12 cellular contexts compared by ENCODE assay signal in genomic region chr1:1337793-1338147, GRCh38. TPM values are rescaled to one million over a fixed set of nuclear protein-coding genes. Genes with fewer than 3 reads are reported as not detected.
A peak's percentile ranks its signal among the peaks of the same experiment; 100 is the strongest.
DNase-seq lines count a peak whose midpoint lies in the region; ATAC-seq and TF ChIP-seq lines count a peak whose summit lies in the region.
"Had no signal": no experiment of that assay in that cellular context is flagged by ENCODE, and none has a peak within 500 bp of the region (broad histone marks: within the 10 kb centered on the region; RNA-seq: fewer than 3 reads in every experiment).

No MANE protein-coding gene starts in this region.

- no peaks in the 10 kb centered on the region for H3K27me3 Mint-ChIP-seq in activated CD4-positive, alpha-beta memory T cell treated with anti-CD3 and anti-CD28 coated beads for 36 hours
- no peaks in the 10 kb centered on the region for H3K27me3 Mint-ChIP-seq in activated CD4-positive, alpha-beta memory T cell treated with anti-CD3 and anti-CD28 coated beads, Interleukin-2, amount 10 ng/mL, durations not matched to agents 7 days and 5 days
- H3K27me3 Mint-ChIP-seq in WTC11 (ENCODE audit: low read depth), result no peaks in the 10 kb centered on the region
- H3K27me3 Mint-ChIP-seq: naive B cell had no signal

- peaks cover 15% of the 10 kb centered on the region for H3K36me3 Mint-ChIP-seq in activated CD4-positive, alpha-beta memory T cell treated with anti-CD3 and anti-CD28 coated beads for 36 hours
- H3K36me3 Mint-ChIP-seq in activated CD4-positive, alpha-beta memory T cell treated with anti-CD3 and anti-CD28 coated beads, Interleukin-2, amount 10 ng/mL, durations not matched to agents 7 days and 5 days (ENCODE audit: low read depth), result peaks cover 18% of the 10 kb centered on the region
- peaks cover 17% of the 10 kb centered on the region for H3K36me3 Mint-ChIP-seq in WTC11
- H3K36me3 Mint-ChIP-seq: naive B cell had no signal

- ATAC-seq in WTC11 (peak; percentile 85), esophagus mucosa (peak; percentile 49)

- 43 to 71% (median 63%) methylated on average over 13 to 18 of the region's 18 CpGs for WGBS in stomach, 5 donors

- CTCF ChIA-PET in activated CD4-positive, alpha-beta memory T cell treated with anti-CD3 and anti-CD28 coated beads for 36 hours (lab: Charles Lee), result no interaction called here
- CTCF ChIA-PET in activated CD4-positive, alpha-beta memory T cell treated with anti-CD3 and anti-CD28 coated beads, Interleukin-2, amount 10 ng/mL, durations not matched to agents 7 days and 5 days (lab: Charles Lee), result no interaction called here
- CTCF ChIA-PET in WTC11 (lab: Charles Lee), result interaction anchor here (0.9 to 1.7 kb wide), 4 partner anchors 10 to 61 kb away, joined by 4 to 18 read pairs (median 4); partner anchors contain the start of gene CCNL2

- intact Hi-C loops in activated CD4-positive, alpha-beta memory T cell treated with anti-CD3 and anti-CD28 coated beads for 36 hours (cut with micrococcal nuclease), result no loop called here
- intact Hi-C loops in stomach (cut with DNase I; ENCODE audit: low total_unique reads), result no loop called here

- no peaks in the 10 kb centered on the region for H3K4me1 Mint-ChIP-seq in activated CD4-positive, alpha-beta memory T cell treated with anti-CD3 and anti-CD28 coated beads for 36 hours (ENCODE audit: low read depth)
- no peaks in the 10 kb centered on the region for H3K4me1 Mint-ChIP-seq in activated CD4-positive, alpha-beta memory T cell treated with anti-CD3 and anti-CD28 coated beads, Interleukin-2, amount 10 ng/mL, durations not matched to agents 7 days and 5 days
- no peaks in the 10 kb centered on the region for H3K4me1 Mint-ChIP-seq in WTC11

- no peak for TF ChIP-seq EP300 in stomach (IDR thresholded peaks at IDR 0.05)

- H3K4me3 ChIP-seq in stomach, result no peak overlapping the region
- H3K4me3 ChIP-seq: tibial artery had no signal

- peaks cover 6 to 26% (median 19%) of the 10 kb centered on the region in 4 donors for H3K4me1 ChIP-seq in stomach

- H3K27me3 ChIP-seq in stomach, result no peaks in the 10 kb centered on the region
- H3K27me3 ChIP-seq: tibial artery had no signal

- peak; percentile 48 for DNase-seq in activated CD4-positive, alpha-beta memory T cell treated with anti-CD3 and anti-CD28 coated beads for 36 hours
- no peak for DNase-seq in activated CD4-positive, alpha-beta memory T cell treated with anti-CD3 and anti-CD28 coated beads, Interleukin-2, amount 10 ng/mL, durations not matched to agents 7 days and 5 days
- DNase-seq in WTC11 (ENCODE audit: low spot score) (peak; percentile 80), stomach (peak; percentile 72), DMS 273 treated with DMSO at 0.1 percent for 48 hours (lab: John Stamatoyannopoulos, UW) (no peak), GF-D8 (lab: John Stamatoyannopoulos, UW) (no peak)
- DNase-seq in central memory CD4-positive, alpha-beta T cell, result no peak
- DNase-seq: naive B cell, NCI-H774, T1000, tibial artery had no signal

- TF ChIP-seq POLR2A in stomach (IDR thresholded peaks at IDR 0.05), result no peak

- peaks cover 32 to 77% (median 74%) of the 10 kb centered on the region in 4 donors for H3K36me3 ChIP-seq in stomach

- H3K4me3 Mint-ChIP-seq in activated CD4-positive, alpha-beta memory T cell treated with anti-CD3 and anti-CD28 coated beads for 36 hours, result no peak overlapping the region
- no peak overlapping the region for H3K4me3 Mint-ChIP-seq in activated CD4-positive, alpha-beta memory T cell treated with anti-CD3 and anti-CD28 coated beads, Interleukin-2, amount 10 ng/mL, durations not matched to agents 7 days and 5 days
- no peak overlapping the region for H3K4me3 Mint-ChIP-seq in WTC11
- H3K4me3 Mint-ChIP-seq: naive B cell had no signal

- no peak overlapping the region for H3K27ac Mint-ChIP-seq in activated CD4-positive, alpha-beta memory T cell treated with anti-CD3 and anti-CD28 coated beads for 36 hours
- H3K27ac Mint-ChIP-seq in activated CD4-positive, alpha-beta memory T cell treated with anti-CD3 and anti-CD28 coated beads, Interleukin-2, amount 10 ng/mL, durations not matched to agents 7 days and 5 days, result no peak overlapping the region
- H3K27ac Mint-ChIP-seq in WTC11, result no peak overlapping the region

- H3K9me3 Mint-ChIP-seq in activated CD4-positive, alpha-beta memory T cell treated with anti-CD3 and anti-CD28 coated beads for 36 hours, result no peaks in the 10 kb centered on the region
- peaks cover 9% of the 10 kb centered on the region for H3K9me3 Mint-ChIP-seq in activated CD4-positive, alpha-beta memory T cell treated with anti-CD3 and anti-CD28 coated beads, Interleukin-2, amount 10 ng/mL, durations not matched to agents 7 days and 5 days
- peaks cover 8% of the 10 kb centered on the region for H3K9me3 Mint-ChIP-seq in WTC11
- H3K9me3 Mint-ChIP-seq: naive B cell had no signal

- TF ChIP-seq CTCF in WTC11 (IDR thresholded peaks at IDR 0.05), result no peak
- TF ChIP-seq CTCF in stomach (IDR thresholded peaks at IDR 0.05), result no peak

- peak overlapping the region in 1 of 5 donors; percentile 33 for H3K27ac ChIP-seq in stomach
- H3K27ac ChIP-seq: tibial artery had no signal

- H3K9me3 ChIP-seq in stomach, result no peaks in the 10 kb centered on the region
- H3K9me3 ChIP-seq: tibial artery had no signal

- POLR2A ChIA-PET in activated CD4-positive, alpha-beta memory T cell treated with anti-CD3 and anti-CD28 coated beads for 36 hours (lab: Charles Lee), result no interaction called here
- POLR2A ChIA-PET in activated CD4-positive, alpha-beta memory T cell treated with anti-CD3 and anti-CD28 coated beads, Interleukin-2, amount 10 ng/mL, durations not matched to agents 7 days and 5 days (lab: Charles Lee), result no interaction called here
- POLR2A ChIA-PET in WTC11 (lab: Charles Lee), result interaction anchor here (0.6 to 1.1 kb wide), 2 partner anchors 10 to 220 kb away, joined by 3 to 5 read pairs; no protein-coding TSS in a partner anchor

TF ChIP-seq in WTC11, 78 proteins besides CTCF, POLR2A, EP300 and RAD21:
- no peak for TF ChIP-seq GRHL2 (CRISPR knock-in tag; IDR thresholded peaks at IDR 0.05; ENCODE audit: insufficient replicate concordance, severe bottlenecking)
TF ChIP-seq in WTC11: peak in this region for 0.

RNA-seq across cellular contexts. Expression of gene TAS1R3, which starts 6.7 kb away (rescaled TPM):
- under 1 TPM in 1 of 2 experiments, not detected in 1; 0.10 TPM for total RNA-seq in activated CD4-positive, alpha-beta memory T cell treated with anti-CD3 and anti-CD28 coated beads for 36 hours
- under 1 TPM; 0.75 to 0.78 TPM for total RNA-seq in activated CD4-positive, alpha-beta memory T cell treated with anti-CD3 and anti-CD28 coated beads, Interleukin-2, amount 10 ng/mL, durations not matched to agents 7 days and 5 days
- total RNA-seq in WTC11 (2021) (0.18 to 0.22 TPM (median 0.21 TPM) in 3 replicates), esophagus mucosa (0.56 TPM), stomach (10 to 100 TPM in 1 of 5 donors, under 1 TPM in 2, not detected in 2; 0.37 to 11.7 (median 0.43) TPM)
- under 1 TPM in 2 of 3 donors, not detected in 1; 0.10 to 0.31 TPM for polyA plus RNA-seq in stomach

RNA-seq across cellular contexts. Expression of gene DVL1, which starts 11.4 kb away (rescaled TPM):
- total RNA-seq in activated CD4-positive, alpha-beta memory T cell treated with anti-CD3 and anti-CD28 coated beads for 36 hours, result 10 to 100 TPM; 37.6 to 38.6 TPM
- 10 to 100 TPM; 36.0 to 37.8 TPM for total RNA-seq in activated CD4-positive, alpha-beta memory T cell treated with anti-CD3 and anti-CD28 coated beads, Interleukin-2, amount 10 ng/mL, durations not matched to agents 7 days and 5 days
- 74.1 to 91.4 TPM (median 77.3 TPM) in 3 replicates for total RNA-seq in WTC11 (2021)
- 48.5 TPM for total RNA-seq in esophagus mucosa
- total RNA-seq in stomach, result 100 to 1,000 TPM in 3 of 5 donors, 10 to 100 TPM in 2; 41.3 to 229 (median 143) TPM
- 10 to 100 TPM; 47.4 to 80.4 (median 64.0) TPM for polyA plus RNA-seq in stomach

RNA-seq across cellular contexts. Expression of gene CPTP, which starts 13.2 kb away (rescaled TPM):
- 10 to 100 TPM; 12.1 to 13.1 TPM for total RNA-seq in activated CD4-positive, alpha-beta memory T cell treated with anti-CD3 and anti-CD28 coated beads for 36 hours
- total RNA-seq in activated CD4-positive, alpha-beta memory T cell treated with anti-CD3 and anti-CD28 coated beads, Interleukin-2, amount 10 ng/mL, durations not matched to agents 7 days and 5 days, result 10 to 100 TPM; 19.8 to 21.9 TPM
- total RNA-seq in WTC11 (2021) (10.3 to 14.4 TPM (median 12.3 TPM) in 3 replicates), esophagus mucosa (25.1 TPM), stomach (100 to 1,000 TPM in 1 of 5 donors, 10 to 100 TPM in 2, 1 to 10 TPM in 2; 6.6 to 226 (median 12.3) TPM)
- 10 to 100 TPM; 17.3 to 49.1 (median 28.4) TPM for polyA plus RNA-seq in stomach

RNA-seq across cellular contexts. Expression of gene INTS11, which starts 13.3 kb away (rescaled TPM):
- 100 to 1,000 TPM; 107 to 120 TPM for total RNA-seq in activated CD4-positive, alpha-beta memory T cell treated with anti-CD3 and anti-CD28 coated beads for 36 hours
- total RNA-seq in activated CD4-positive, alpha-beta memory T cell treated with anti-CD3 and anti-CD28 coated beads, Interleukin-2, amount 10 ng/mL, durations not matched to agents 7 days and 5 days, result 100 to 1,000 TPM; 109 to 111 TPM
- 144 to 170 TPM (median 160 TPM) in 3 replicates for total RNA-seq in WTC11 (2021)
- 54.0 TPM for total RNA-seq in esophagus mucosa
- 100 to 1,000 TPM in 4 of 5 donors, 10 to 100 TPM in 1; 59.5 to 520 (median 192) TPM for total RNA-seq in stomach
- polyA plus RNA-seq in stomach, result 100 to 1,000 TPM; 113 to 151 (median 134) TPM

RNA-seq across cellular contexts. Expression of gene MXRA8, which starts 20.6 kb away (rescaled TPM):
- total RNA-seq in activated CD4-positive, alpha-beta memory T cell treated with anti-CD3 and anti-CD28 coated beads for 36 hours, result under 1 TPM in 1 of 2 experiments, not detected in 1; 0.19 TPM
- under 1 TPM; 0.18 to 0.23 TPM for total RNA-seq in activated CD4-positive, alpha-beta memory T cell treated with anti-CD3 and anti-CD28 coated beads, Interleukin-2, amount 10 ng/mL, durations not matched to agents 7 days and 5 days
- total RNA-seq in WTC11 (2021) (6.7 to 11.2 TPM (median 10.7 TPM) in 3 replicates), esophagus mucosa (2.0 TPM), stomach (100 to 1,000 TPM in 2 of 5 donors, 10 to 100 TPM in 3; 28.8 to 203 (median 65.6) TPM)
- 10 to 100 TPM; 23.3 to 33.8 (median 23.6) TPM for polyA plus RNA-seq in stomach

Comparison
In these comparisons a context has a peak if more than half of its experiments do, and no peak if none do; other contexts are left out.
1. DNase-seq: peak in activated CD4-positive, alpha-beta memory T cell treated with anti-CD3 and anti-CD28 coated beads for 36 hours (single experiment), WTC11 (single experiment) and stomach (single experiment); none in activated CD4-positive, alpha-beta memory T cell treated with anti-CD3 and anti-CD28 coated beads, Interleukin-2, amount 10 ng/mL, durations not matched to agents 7 days and 5 days (single experiment), DMS 273 treated with DMSO at 0.1 percent for 48 hours (single experiment), central memory CD4-positive, alpha-beta T cell (single experiment) and GF-D8 (single experiment).